In the genomic region with DNA sequence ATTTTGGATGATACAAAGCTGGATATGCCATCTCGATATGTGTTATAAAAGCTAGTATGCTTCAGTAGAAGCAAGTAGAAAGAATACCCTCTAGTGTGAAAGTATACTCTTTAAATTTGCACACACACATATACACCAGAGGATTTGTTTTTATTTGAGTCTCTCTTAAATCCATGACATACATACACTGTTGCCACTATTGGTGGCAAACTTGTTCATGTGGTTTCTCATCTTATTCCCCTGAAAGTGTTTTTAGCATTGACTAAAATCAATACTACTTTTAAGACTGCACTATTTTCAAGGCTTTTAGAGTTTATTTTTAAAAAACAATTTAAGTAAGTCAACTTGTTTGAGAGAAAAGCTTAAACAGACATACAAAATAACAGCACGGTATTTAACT, we compare ENCODE assay signal across 1 cellular context.
A peak's percentile ranks its signal among the peaks of the same experiment; 100 is the strongest.
TF ChIP-seq lines count a peak whose summit lies in the region.

No MANE protein-coding gene starts in this region.

TF ChIP-seq in GM12878, 131 proteins besides CTCF, POLR2A, EP300 and RAD21 (continued from another document):
- TF ChIP-seq, protein P1, sequence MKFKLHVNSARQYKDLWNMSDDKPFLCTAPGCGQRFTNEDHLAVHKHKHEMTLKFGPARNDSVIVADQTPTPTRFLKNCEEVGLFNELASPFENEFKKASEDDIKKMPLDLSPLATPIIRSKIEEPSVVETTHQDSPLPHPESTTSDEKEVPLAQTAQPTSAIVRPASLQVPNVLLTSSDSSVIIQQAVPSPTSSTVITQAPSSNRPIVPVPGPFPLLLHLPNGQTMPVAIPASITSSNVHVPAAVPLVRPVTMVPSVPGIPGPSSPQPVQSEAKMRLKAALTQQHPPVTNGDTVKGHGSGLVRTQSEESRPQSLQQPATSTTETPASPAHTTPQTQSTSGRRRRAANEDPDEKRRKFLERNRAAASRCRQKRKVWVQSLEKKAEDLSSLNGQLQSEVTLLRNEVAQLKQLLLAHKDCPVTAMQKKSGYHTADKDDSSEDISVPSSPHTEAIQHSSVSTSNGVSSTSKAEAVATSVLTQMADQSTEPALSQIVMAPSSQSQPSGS (IDR thresholded peaks at IDR 0.05; ENCODE audit: low read length) = 0 out of 2 replicates have a peak, but pooled peaks have one; percentile 24
- no peak for TF ChIP-seq SMC3 (IDR thresholded peaks at IDR 0.05; ENCODE audit: borderline replicate concordance, low read length)
- no peak for TF ChIP-seq CREB1 (IDR thresholded peaks at IDR 0.05; ENCODE audit: low read depth)
- TF ChIP-seq, protein P2, sequence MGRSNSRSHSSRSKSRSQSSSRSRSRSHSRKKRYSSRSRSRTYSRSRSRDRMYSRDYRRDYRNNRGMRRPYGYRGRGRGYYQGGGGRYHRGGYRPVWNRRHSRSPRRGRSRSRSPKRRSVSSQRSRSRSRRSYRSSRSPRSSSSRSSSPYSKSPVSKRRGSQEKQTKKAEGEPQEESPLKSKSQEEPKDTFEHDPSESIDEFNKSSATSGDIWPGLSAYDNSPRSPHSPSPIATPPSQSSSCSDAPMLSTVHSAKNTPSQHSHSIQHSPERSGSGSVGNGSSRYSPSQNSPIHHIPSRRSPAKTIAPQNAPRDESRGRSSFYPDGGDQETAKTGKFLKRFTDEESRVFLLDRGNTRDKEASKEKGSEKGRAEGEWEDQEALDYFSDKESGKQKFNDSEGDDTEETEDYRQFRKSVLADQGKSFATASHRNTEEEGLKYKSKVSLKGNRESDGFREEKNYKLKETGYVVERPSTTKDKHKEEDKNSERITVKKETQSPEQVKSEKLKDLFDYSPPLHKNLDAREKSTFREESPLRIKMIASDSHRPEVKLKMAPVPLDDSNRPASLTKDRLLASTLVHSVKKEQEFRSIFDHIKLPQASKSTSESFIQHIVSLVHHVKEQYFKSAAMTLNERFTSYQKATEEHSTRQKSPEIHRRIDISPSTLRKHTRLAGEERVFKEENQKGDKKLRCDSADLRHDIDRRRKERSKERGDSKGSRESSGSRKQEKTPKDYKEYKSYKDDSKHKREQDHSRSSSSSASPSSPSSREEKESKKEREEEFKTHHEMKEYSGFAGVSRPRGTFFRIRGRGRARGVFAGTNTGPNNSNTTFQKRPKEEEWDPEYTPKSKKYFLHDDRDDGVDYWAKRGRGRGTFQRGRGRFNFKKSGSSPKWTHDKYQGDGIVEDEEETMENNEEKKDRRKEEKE (IDR thresholded peaks at IDR 0.05) = no peak
- no peak for TF ChIP-seq SUPT20H (IDR thresholded peaks at IDR 0.05; ENCODE audit: borderline replicate concordance, control insufficient read depth, low read depth, low read length)
- TF ChIP-seq HDAC6 (IDR thresholded peaks at IDR 0.05; ENCODE audit: unreplicated experiment) = no peak
- no peak for TF ChIP-seq CHD2 (IDR thresholded peaks at IDR 0.05; ENCODE audit: borderline replicate concordance, low read depth, low read length)
- peak; percentile 29; the same call in 1 of the 2 replicates for TF ChIP-seq JUNB (IDR thresholded peaks at IDR 0.05)
- TF ChIP-seq RCOR1 (conservative IDR thresholded peaks at IDR 0.05; ENCODE audit: low read depth, low read length) = no peak
- no peak for TF ChIP-seq TCF12 (IDR thresholded peaks at IDR 0.05; ENCODE audit: low read depth, low read length)
- no peak for TF ChIP-seq MTA2 (IDR thresholded peaks at IDR 0.05; ENCODE audit: low read depth)
- TF ChIP-seq, protein P3, sequence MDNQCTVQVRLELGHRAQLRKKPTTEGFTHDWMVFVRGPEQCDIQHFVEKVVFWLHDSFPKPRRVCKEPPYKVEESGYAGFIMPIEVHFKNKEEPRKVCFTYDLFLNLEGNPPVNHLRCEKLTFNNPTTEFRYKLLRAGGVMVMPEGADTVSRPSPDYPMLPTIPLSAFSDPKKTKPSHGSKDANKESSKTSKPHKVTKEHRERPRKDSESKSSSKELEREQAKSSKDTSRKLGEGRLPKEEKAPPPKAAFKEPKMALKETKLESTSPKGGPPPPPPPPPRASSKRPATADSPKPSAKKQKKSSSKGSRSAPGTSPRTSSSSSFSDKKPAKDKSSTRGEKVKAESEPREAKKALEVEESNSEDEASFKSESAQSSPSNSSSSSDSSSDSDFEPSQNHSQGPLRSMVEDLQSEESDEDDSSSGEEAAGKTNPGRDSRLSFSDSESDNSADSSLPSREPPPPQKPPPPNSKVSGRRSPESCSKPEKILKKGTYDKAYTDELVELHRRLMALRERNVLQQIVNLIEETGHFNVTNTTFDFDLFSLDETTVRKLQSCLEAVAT (IDR thresholded peaks at IDR 0.05) = 0 out of 2 replicates have a peak, but pooled peaks have one; percentile 17
- TF ChIP-seq, protein P4, sequence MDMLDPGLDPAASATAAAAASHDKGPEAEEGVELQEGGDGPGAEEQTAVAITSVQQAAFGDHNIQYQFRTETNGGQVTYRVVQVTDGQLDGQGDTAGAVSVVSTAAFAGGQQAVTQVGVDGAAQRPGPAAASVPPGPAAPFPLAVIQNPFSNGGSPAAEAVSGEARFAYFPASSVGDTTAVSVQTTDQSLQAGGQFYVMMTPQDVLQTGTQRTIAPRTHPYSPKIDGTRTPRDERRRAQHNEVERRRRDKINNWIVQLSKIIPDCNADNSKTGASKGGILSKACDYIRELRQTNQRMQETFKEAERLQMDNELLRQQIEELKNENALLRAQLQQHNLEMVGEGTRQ (IDR thresholded peaks at IDR 0.05; ENCODE audit: borderline replicate concordance, low read depth, low read length) = no peak
- TF ChIP-seq NFIC (IDR thresholded peaks at IDR 0.05; ENCODE audit: low read depth, low read length) = 0 out of 2 replicates have a peak, but pooled peaks have one; percentile 7
- no peak for TF ChIP-seq SP1 (IDR thresholded peaks at IDR 0.05; ENCODE audit: low read depth, low read length)
- TF ChIP-seq MEF2A (IDR thresholded peaks at IDR 0.05; ENCODE audit: insufficient read depth, low read depth, low read length) = 0 out of 2 replicates have a peak, but pooled peaks have one; percentile 29
- no peak for TF ChIP-seq CREM (IDR thresholded peaks at IDR 0.05; ENCODE audit: low read depth)
- TF ChIP-seq, protein P5, sequence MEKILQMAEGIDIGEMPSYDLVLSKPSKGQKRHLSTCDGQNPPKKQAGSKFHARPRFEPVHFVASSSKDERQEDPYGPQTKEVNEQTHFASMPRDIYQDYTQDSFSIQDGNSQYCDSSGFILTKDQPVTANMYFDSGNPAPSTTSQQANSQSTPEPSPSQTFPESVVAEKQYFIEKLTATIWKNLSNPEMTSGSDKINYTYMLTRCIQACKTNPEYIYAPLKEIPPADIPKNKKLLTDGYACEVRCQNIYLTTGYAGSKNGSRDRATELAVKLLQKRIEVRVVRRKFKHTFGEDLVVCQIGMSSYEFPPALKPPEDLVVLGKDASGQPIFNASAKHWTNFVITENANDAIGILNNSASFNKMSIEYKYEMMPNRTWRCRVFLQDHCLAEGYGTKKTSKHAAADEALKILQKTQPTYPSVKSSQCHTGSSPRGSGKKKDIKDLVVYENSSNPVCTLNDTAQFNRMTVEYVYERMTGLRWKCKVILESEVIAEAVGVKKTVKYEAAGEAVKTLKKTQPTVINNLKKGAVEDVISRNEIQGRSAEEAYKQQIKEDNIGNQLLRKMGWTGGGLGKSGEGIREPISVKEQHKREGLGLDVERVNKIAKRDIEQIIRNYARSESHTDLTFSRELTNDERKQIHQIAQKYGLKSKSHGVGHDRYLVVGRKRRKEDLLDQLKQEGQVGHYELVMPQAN (conservative IDR thresholded peaks at IDR 0.05) = no peak
- TF ChIP-seq KDM1A (IDR thresholded peaks at IDR 0.05; ENCODE audit: borderline replicate concordance) = no peak
- no peak for TF ChIP-seq HCFC1 (IDR thresholded peaks at IDR 0.05; ENCODE audit: low read length)
- no peak for TF ChIP-seq TCF7 (IDR thresholded peaks at IDR 0.05; ENCODE audit: borderline replicate concordance)
- TF ChIP-seq, protein P6, sequence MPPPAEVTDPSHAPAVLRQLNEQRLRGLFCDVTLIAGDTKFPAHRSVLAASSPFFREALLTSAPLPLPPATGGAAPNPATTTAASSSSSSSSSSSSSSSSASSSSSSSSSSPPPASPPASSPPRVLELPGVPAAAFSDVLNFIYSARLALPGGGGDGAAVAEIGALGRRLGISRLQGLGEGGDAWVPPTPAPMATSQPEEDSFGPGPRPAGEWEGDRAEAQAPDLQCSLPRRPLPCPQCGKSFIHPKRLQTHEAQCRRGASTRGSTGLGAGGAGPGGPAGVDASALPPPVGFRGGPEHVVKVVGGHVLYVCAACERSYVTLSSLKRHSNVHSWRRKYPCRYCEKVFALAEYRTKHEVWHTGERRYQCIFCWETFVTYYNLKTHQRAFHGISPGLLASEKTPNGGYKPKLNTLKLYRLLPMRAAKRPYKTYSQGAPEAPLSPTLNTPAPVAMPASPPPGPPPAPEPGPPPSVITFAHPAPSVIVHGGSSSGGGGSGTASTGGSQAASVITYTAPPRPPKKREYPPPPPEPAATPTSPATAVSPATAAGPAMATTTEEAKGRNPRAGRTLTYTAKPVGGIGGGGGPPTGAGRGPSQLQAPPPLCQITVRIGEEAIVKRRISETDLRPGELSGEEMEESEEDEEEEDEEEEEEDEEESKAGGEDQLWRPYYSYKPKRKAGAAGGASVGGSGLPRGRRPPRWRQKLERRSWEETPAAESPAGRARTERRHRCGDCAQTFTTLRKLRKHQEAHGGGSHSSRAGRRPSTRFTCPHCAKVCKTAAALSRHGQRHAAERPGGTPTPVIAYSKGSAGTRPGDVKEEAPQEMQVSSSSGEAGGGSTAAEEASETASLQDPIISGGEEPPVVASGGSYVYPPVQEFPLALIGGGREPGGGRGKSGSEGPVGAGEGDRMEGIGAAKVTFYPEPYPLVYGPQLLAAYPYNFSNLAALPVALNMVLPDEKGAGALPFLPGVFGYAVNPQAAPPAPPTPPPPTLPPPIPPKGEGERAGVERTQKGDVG (CRISPR knock-in tag; IDR thresholded peaks at IDR 0.05) = no peak
- TF ChIP-seq CBX3 (IDR thresholded peaks at IDR 0.05; ENCODE audit: borderline replicate concordance, low read depth) = no peak
